1 cellular context compared by ENCODE assay signal in genomic region chr13:46844431-46844830, GRCh38.
TF ChIP-seq lines count a peak whose summit lies in the region.

No MANE protein-coding gene starts in this region.

TF ChIP-seq in SK-N-SH treated with all-trans-retinoic acid at 6 μM for 48 hours, 23 proteins besides CTCF, POLR2A, EP300 and RAD21 (continued from another document):
- TF ChIP-seq TSHZ2 (CRISPR knock-in tag; IDR thresholded peaks at IDR 0.05) (no peak), OSR1 (CRISPR knock-in tag; IDR thresholded peaks at IDR 0.05) (no peak), CSDC2 (CRISPR knock-in tag; IDR thresholded peaks at IDR 0.05) (no peak), ARNTL (CRISPR knock-in tag; IDR thresholded peaks at IDR 0.05; ENCODE audit: borderline replicate concordance, low read depth) (no peak), ZFP30 (CRISPR knock-in tag; IDR thresholded peaks at IDR 0.05) (no peak), TOX (CRISPR knock-in tag; IDR thresholded peaks at IDR 0.05; ENCODE audit: borderline replicate concordance) (no peak), GLIS3 (CRISPR knock-in tag; IDR thresholded peaks at IDR 0.05) (no peak), ZNF8 (CRISPR knock-in tag; IDR thresholded peaks at IDR 0.05) (no peak), RARB (CRISPR knock-in tag; IDR thresholded peaks at IDR 0.05) (no peak), ZNF565 (CRISPR knock-in tag; conservative IDR thresholded peaks at IDR 0.05; ENCODE audit: low read depth) (no peak), BACH2 (CRISPR knock-in tag; IDR thresholded peaks at IDR 0.05; ENCODE audit: borderline replicate concordance) (no peak)
- TF ChIP-seq, protein P1, sequence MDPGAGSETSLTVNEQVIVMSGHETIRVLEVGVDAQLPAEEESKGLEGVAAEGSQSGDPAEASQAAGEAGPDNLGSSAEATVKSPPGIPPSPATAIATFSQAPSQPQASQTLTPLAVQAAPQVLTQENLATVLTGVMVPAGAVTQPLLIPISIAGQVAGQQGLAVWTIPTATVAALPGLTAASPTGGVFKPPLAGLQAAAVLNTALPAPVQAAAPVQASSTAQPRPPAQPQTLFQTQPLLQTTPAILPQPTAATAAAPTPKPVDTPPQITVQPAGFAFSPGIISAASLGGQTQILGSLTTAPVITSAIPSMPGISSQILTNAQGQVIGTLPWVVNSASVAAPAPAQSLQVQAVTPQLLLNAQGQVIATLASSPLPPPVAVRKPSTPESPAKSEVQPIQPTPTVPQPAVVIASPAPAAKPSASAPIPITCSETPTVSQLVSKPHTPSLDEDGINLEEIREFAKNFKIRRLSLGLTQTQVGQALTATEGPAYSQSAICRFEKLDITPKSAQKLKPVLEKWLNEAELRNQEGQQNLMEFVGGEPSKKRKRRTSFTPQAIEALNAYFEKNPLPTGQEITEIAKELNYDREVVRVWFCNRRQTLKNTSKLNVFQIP (CRISPR knock-in tag; IDR thresholded peaks at IDR 0.05; ENCODE audit: borderline replicate concordance, low read depth): no peak
